13 cellular contexts compared by ENCODE assay signal in the genomic region with DNA sequence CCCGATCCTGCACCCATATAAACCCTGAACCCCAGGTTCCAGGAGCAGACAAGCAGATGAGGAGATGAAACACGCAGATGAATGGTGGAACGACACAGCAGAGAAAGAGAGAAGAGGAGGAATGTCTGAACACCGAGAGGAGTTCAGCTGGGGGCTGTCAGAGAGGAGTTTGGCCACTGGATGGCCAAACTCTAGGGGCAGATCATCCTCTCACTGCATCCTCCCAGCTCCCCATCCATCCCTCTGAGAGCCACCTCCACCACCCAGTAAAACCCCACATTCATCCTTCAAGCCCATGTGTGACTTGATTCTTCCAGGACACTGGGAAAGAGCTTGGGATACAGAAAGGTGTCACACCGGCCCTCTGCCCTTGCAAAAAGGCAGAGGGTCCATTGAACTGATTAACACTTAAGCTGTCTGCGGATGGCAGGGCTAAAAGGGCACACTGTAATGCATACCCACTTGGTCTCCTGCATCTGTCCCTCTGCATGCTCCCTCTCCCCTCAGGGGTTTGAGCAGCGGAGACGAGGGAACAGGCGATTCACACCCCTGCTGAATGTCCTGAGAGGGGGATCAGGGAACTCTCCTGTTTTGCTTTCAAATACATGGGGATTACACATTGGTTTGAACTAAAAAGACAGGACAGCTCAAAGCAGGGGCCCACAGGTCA.
"Had no signal": no experiment of that assay in that cellular context is flagged by ENCODE, and none has a peak within 500 bp of the region (broad histone marks: within the 10 kb centered on the region; RNA-seq: fewer than 3 reads in every experiment).

No MANE protein-coding gene starts in this region.

- H3K4me1 ChIP-seq: thyroid gland had no signal

- ATAC-seq: left lobe of liver; mucosa of descending colon; naive thymus-derived CD4-positive, alpha-beta T cell; stimulated activated naive B cell treated with anti-CD40 and anti-IgM and Interleukin-4, amounts not matched to agents 10 μg/mL and 1 μg/mL and 100 μg/mL, for 72 hours had no signal

- H3K9me3 ChIP-seq: mucosa of descending colon, neutrophil, thyroid gland had no signal

- H3K4me3 ChIP-seq: mucosa of descending colon, thyroid gland had no signal

- DNase-seq: activated CD4-positive, CD25-positive, alpha-beta regulatory T cell treated with anti-CD3 and anti-CD28 coated beads, Interleukin-2, amount 50 U/mL, for 72 hours; activated naive CD4-positive, alpha-beta T cell; anterior cingulate cortex; mammary epithelial cell; mucosa of descending colon; naive thymus-derived CD4-positive, alpha-beta T cell; stimulated activated CD4-positive, alpha-beta T cell treated with anti-CD3 and anti-CD28 coated beads, Interleukin-15, amount 100 ng/mL, for 24 hours; stimulated activated CD4-positive, alpha-beta T cell treated with anti-CD3 and anti-CD28 coated beads, Interleukin-4, amount 100 ng/mL, for 1 hour; stimulated activated naive B cell treated with anti-CD40 and anti-IgM and Interleukin-4, amounts not matched to agents 10 μg/mL and 1 μg/mL and 100 μg/mL, for 72 hours; T-helper 9 cell; thyroid gland had no signal

- H3K27me3 ChIP-seq: neutrophil, thyroid gland had no signal

- H3K36me3 ChIP-seq: neutrophil, thyroid gland had no signal

- H3K27ac ChIP-seq: neutrophil, thyroid gland had no signal
